ENCODE assay signal across 1 cellular context in genomic region chr1:226708342-226708780, GRCh38.
A peak's percentile ranks its signal among the peaks of the same experiment; 100 is the strongest.
TF ChIP-seq lines count a peak whose summit lies in the region.

No MANE protein-coding gene starts in this region.

TF ChIP-seq in SK-N-SH, 30 proteins besides CTCF, POLR2A, EP300 and RAD21 (continued from another document):
- TF ChIP-seq IRF3 (IDR thresholded peaks at IDR 0.05; ENCODE audit: low read depth, low read length): no peak
- no peak for TF ChIP-seq RCOR1 (IDR thresholded peaks at IDR 0.05; ENCODE audit: low read length)
- TF ChIP-seq FOXM1 (IDR thresholded peaks at IDR 0.05; ENCODE audit: low read depth): no peak
- no peak for TF ChIP-seq CHD2 (IDR thresholded peaks at IDR 0.05; ENCODE audit: low read length, partially characterized antibody)
- no peak for TF ChIP-seq USF1 (IDR thresholded peaks at IDR 0.05; ENCODE audit: borderline replicate concordance, low read depth)
- TF ChIP-seq TEAD4 (IDR thresholded peaks at IDR 0.05; ENCODE audit: borderline replicate concordance, insufficient read depth): no peak
- TF ChIP-seq EZH2phosphoT487 (IDR thresholded peaks at IDR 0.05; ENCODE audit: borderline replicate concordance, low read depth): no peak
- TF ChIP-seq NRF1 (IDR thresholded peaks at IDR 0.05; ENCODE audit: low read depth, low read length): no peak
- peak; percentile 99 for TF ChIP-seq MAX (IDR thresholded peaks at IDR 0.05; ENCODE audit: low read depth)
- no peak for TF ChIP-seq NFIC (IDR thresholded peaks at IDR 0.05; ENCODE audit: borderline replicate concordance)
- no peak for TF ChIP-seq FOXJ3 (CRISPR knock-in tag; IDR thresholded peaks at IDR 0.05)
- peak; percentile 33; the same call in 1 of the 2 replicates for TF ChIP-seq JUND (IDR thresholded peaks at IDR 0.05)
